In the genomic region with DNA sequence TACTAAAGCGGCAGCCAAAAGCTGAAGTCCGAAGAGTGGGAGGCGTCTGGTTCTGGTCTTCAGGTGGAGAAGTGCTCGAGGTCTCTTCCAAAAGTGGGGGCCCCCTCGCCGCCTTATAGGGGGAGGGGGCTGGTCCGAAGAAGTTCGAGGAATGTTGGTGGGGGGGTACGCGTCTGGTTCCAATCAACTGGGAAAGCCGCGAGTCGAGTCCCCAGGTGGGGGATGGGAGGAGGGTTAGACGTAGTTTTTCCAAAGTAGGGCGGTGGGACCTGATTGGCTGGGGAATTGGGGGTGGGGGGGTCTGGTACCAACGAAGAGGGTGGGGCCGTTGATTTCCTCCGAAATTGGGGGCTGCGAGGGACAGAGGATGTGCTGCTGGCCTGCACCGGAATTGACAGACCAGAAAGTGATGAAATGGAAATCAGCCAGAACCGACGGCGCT, we compare ENCODE assay signal across 8 cellular contexts. TPM values are rescaled to one million over a fixed set of nuclear protein-coding genes. Genes with fewer than 3 reads are reported as not detected.
DNase-seq lines count a peak whose midpoint lies in the region; ATAC-seq lines count a peak whose summit lies in the region.

No MANE protein-coding gene starts in this region.

- H3K9me3 Mint-ChIP-seq in activated T-cell treated with anti-CD3 and anti-CD28 coated beads, Interleukin-2, amount 50 U/mL, for 4 hours: no peaks in the 10 kb centered on the region
- H3K9me3 Mint-ChIP-seq in activated naive CD8-positive, alpha-beta T cell treated with anti-CD3 and anti-CD28 coated beads for 36 hours: no peaks in the 10 kb centered on the region

- under 1% methylated on average over 23 of the region's 23 CpGs for WGBS in thymus

- peaks cover 27% of the 10 kb centered on the region for H3K4me1 ChIP-seq in thymus (ENCODE audit: control insufficient read depth, insufficient read depth, low read length)

- peak overlapping the region; percentile 90 for H3K4me3 ChIP-seq in thymus (ENCODE audit: low read length)

- H3K27me3 Mint-ChIP-seq in activated T-cell treated with anti-CD3 and anti-CD28 coated beads, Interleukin-2, amount 50 U/mL, for 4 hours (ENCODE audit: low read depth): peaks cover 6% of the 10 kb centered on the region
- H3K27me3 Mint-ChIP-seq in activated naive CD8-positive, alpha-beta T cell treated with anti-CD3 and anti-CD28 coated beads for 36 hours: no peaks in the 10 kb centered on the region

- no peaks in the 10 kb centered on the region for H3K36me3 Mint-ChIP-seq in activated T-cell treated with anti-CD3 and anti-CD28 coated beads, Interleukin-2, amount 50 U/mL, for 4 hours (ENCODE audit: insufficient read depth)
- H3K36me3 Mint-ChIP-seq in activated naive CD8-positive, alpha-beta T cell treated with anti-CD3 and anti-CD28 coated beads for 36 hours: peaks cover 3% of the 10 kb centered on the region

- H3K36me3 ChIP-seq in thymus (ENCODE audit: control insufficient read depth, insufficient read depth): no peaks in the 10 kb centered on the region

- H3K27me3 ChIP-seq in thymus (ENCODE audit: control insufficient read depth, insufficient read depth): no peaks in the 10 kb centered on the region

- peaks cover 43% of the 10 kb centered on the region for H3K4me1 Mint-ChIP-seq in activated T-cell treated with anti-CD3 and anti-CD28 coated beads, Interleukin-2, amount 50 U/mL, for 4 hours (ENCODE audit: low read depth)
- peaks cover 71% of the 10 kb centered on the region for H3K4me1 Mint-ChIP-seq in activated naive CD8-positive, alpha-beta T cell treated with anti-CD3 and anti-CD28 coated beads for 36 hours

- no peaks in the 10 kb centered on the region for H3K9me3 ChIP-seq in thymus (ENCODE audit: control insufficient read depth)

- DNase-seq in activated T-cell treated with anti-CD3 and anti-CD28 coated beads, Interleukin-2, amount 50 U/mL, for 4 hours: no peak
- DNase-seq in activated T-cell treated with anti-CD3 and anti-CD28 coated beads, Interleukin-2, amount 50 U/mL, for 48 hours: no peak
- DNase-seq in activated naive CD8-positive, alpha-beta T cell treated with anti-CD3 and anti-CD28 coated beads for 36 hours: no peak
- DNase-seq in left kidney (ENCODE audit: low read depth, low spot score) (peak; percentile 77), amniotic stem cell (lab: John Stamatoyannopoulos, UW) (no peak)

- ATAC-seq in activated T-cell treated with anti-CD3 and anti-CD28 coated beads, Interleukin-2, amount 50 U/mL, for 4 hours: no peak
- ATAC-seq in HG02973 (IDR thresholded peaks at IDR 0.05; ENCODE audit: unreplicated experiment) (no peak), GM18498 (IDR thresholded peaks at IDR 0.05; ENCODE audit: unreplicated experiment) (no peak)

- H3K27ac ChIP-seq in thymus (ENCODE audit: low read depth): peak overlapping the region; percentile 91

- peak overlapping the region; percentile 73 for H3K27ac Mint-ChIP-seq in activated naive CD8-positive, alpha-beta T cell treated with anti-CD3 and anti-CD28 coated beads for 36 hours

- H3K4me3 Mint-ChIP-seq in activated T-cell treated with anti-CD3 and anti-CD28 coated beads, Interleukin-2, amount 50 U/mL, for 4 hours: peak overlapping the region; percentile 89
- peak overlapping the region; percentile 87 for H3K4me3 Mint-ChIP-seq in activated naive CD8-positive, alpha-beta T cell treated with anti-CD3 and anti-CD28 coated beads for 36 hours

RNA-seq across cellular contexts. Expression of a gene that starts 0.6 kb away (rescaled TPM):
- 10 to 100 TPM; 17.2 to 29.4 (median 22.1) TPM for total RNA-seq in activated T-cell treated with anti-CD3 and anti-CD28 coated beads, Interleukin-2, amount 50 U/mL, for 4 hours
- total RNA-seq in activated naive CD8-positive, alpha-beta T cell treated with anti-CD3 and anti-CD28 coated beads for 36 hours: 10 to 100 TPM; 69.9 to 73.6 TPM
- polyA plus RNA-seq in thymus: 79.4 TPM

RNA-seq across cellular contexts. Expression of a gene that starts 59.7 kb away (rescaled TPM):
- total RNA-seq in activated T-cell treated with anti-CD3 and anti-CD28 coated beads, Interleukin-2, amount 50 U/mL, for 4 hours: 1 to 10 TPM; 1.2 to 1.6 (median 1.5) TPM
- 10 to 100 TPM; 18.8 to 20.4 TPM for total RNA-seq in activated naive CD8-positive, alpha-beta T cell treated with anti-CD3 and anti-CD28 coated beads for 36 hours
- 1.9 TPM for polyA plus RNA-seq in thymus

Comparison
In these comparisons a context has a peak if more than half of its experiments do, and no peak if none do; other contexts are left out.
1. RNA of a gene that starts 59.7 kb away (total RNA-seq): 18.8 to 20.4 TPM in activated naive CD8-positive, alpha-beta T cell treated with anti-CD3 and anti-CD28 coated beads for 36 hours; 1.2 to 1.6 TPM in activated T-cell treated with anti-CD3 and anti-CD28 coated beads, Interleukin-2, amount 50 U/mL, for 4 hours; every median in the first group is over 4 times any median in the second.